Comparison of ENCODE assay signal across 8 cellular contexts in the genomic region with DNA sequence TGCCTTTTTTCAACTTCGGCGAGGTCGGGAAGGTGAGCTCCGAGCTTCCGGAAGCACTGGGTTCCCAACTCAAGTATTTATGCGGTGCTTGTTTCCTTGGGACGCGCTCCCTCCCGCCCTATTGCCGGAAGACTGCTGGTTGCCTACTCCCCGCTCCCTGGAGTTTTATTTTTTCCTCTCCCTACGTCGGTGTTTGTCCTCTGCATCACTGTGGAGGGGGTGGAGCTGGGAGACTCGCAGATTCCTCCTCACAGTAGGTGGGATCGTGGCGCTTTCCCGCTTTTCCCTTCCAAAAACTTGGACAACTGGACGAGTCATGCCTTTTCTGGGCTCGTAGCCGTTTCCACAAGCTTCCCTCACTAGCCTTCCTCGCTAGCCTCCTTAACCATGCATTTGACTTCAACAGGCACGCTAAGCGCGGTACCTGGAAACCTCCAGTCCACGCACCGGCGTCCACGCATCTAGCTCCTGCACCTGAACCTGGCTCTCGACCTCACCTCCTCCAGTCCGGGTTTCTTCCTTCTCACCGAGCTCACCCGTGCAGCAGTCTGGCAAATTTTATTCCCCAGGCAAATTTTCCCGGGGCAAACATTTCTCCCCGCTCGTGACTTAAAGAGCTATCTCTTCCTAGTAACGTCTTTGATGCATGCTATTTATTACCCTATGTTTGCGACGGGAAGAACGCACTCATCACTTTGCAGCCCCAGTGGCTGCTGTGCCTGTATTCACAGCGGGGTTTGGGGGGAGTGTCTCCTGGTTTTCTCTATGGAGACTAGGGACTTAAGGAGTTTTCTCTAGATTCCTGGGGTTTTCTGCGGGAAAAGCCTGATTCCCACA. TPM values are rescaled to one million over a fixed set of nuclear protein-coding genes. Genes with fewer than 3 reads are reported as not detected.
DNase-seq lines count a peak whose midpoint lies in the region; ATAC-seq lines count a peak whose summit lies in the region.

TSS of gene AVPR1A (minus strand) at position 141 of the 837 bp plus-strand sequence. CDS start 365 bp downstream, outside the sequence.

- H2AK5ac ChIP-seq in trophoblast cell (ENCODE audit: low read length) = no peak within 1 kb of the TSS

- intact Hi-C loops in Right ventricle myocardium inferior (cut with DNase I) = no loop called here

- no peak within 1 kb of the TSS for H2BK12ac ChIP-seq in trophoblast cell (ENCODE audit: low read length)

- H3K4ac ChIP-seq in trophoblast cell (ENCODE audit: low read depth, low read length) = no peak within 1 kb of the TSS

- H3K79me1 ChIP-seq in trophoblast cell (ENCODE audit: low read length) = no peaks in the 10 kb centered on the region

- H4K91ac ChIP-seq in trophoblast cell (ENCODE audit: low read depth, low read length) = no peak within 1 kb of the TSS

- H4K8ac ChIP-seq in trophoblast cell (ENCODE audit: low read depth, low read length) = no peak within 1 kb of the TSS

- H2BK120ac ChIP-seq in trophoblast cell (ENCODE audit: insufficient read depth, low read length, poor library complexity) = no peak within 1 kb of the TSS

- no peak within 1 kb of the TSS for H3K9ac ChIP-seq in trophoblast cell (ENCODE audit: low read length)

- ATAC-seq in T-helper 17 cell (no peak), Right ventricle myocardium inferior (peak; percentile 63), GM19328 (IDR thresholded peaks at IDR 0.05; ENCODE audit: unreplicated experiment) (no peak)

- H3K27me3 ChIP-seq in trophoblast cell (ENCODE audit: insufficient read depth, low read length) = peaks cover 21% of the 10 kb centered on the region

- DNase-seq in NCI-H2107 treated with DMSO at 0.1 percent for 48 hours (lab: John Stamatoyannopoulos, UW; ENCODE audit: unreplicated experiment) (peak; percentile 24), NCI-H2107 (lab: John Stamatoyannopoulos, UW) (no peak), T-helper 17 cell (no peak), Right ventricle myocardium inferior (ENCODE audit: missing footprints) (no peak), trophoblast cell (peak in 1 of 2 donors; percentile 23), NCI-H226 (no peak), germinal center (ENCODE audit: low spot score) (no peak)

- no peak within 1 kb of the TSS for H2BK5ac ChIP-seq in trophoblast cell (ENCODE audit: low read depth, low read length, poor library complexity)

- no peak within 1 kb of the TSS for H4K12ac ChIP-seq in trophoblast cell (ENCODE audit: low read depth, low read length)

- H3K4me3 ChIP-seq in trophoblast cell (ENCODE audit: low read depth, low read length) = peak within 1 kb of the TSS; percentile 62

- no CpG with 5 or more reads among the region's 41 CpGs for WGBS in trophoblast cell (ENCODE audit: extremely low coverage, insufficient coverage, insufficient read length)

- no peaks in the 10 kb centered on the region for H3K9me3 ChIP-seq in T-helper 17 cell (ENCODE audit: control insufficient read depth, low read length, poor library complexity, severe bottlenecking)
- peaks cover 11% of the 10 kb centered on the region for H3K9me3 ChIP-seq in trophoblast cell (ENCODE audit: insufficient read depth, low read depth, low read length)

- H3K36me3 Mint-ChIP-seq in T-helper 17 cell (ENCODE audit: low read depth) = no peaks in the 10 kb centered on the region

- no peak within 1 kb of the TSS for H3K27ac ChIP-seq in trophoblast cell (ENCODE audit: low read depth, low read length)

- H3K14ac ChIP-seq in trophoblast cell (ENCODE audit: low read length) = no peak within 1 kb of the TSS

- peaks cover 9% of the 10 kb centered on the region for H3K4me1 Mint-ChIP-seq in T-helper 17 cell

- no peak within 1 kb of the TSS for H3K27ac Mint-ChIP-seq in T-helper 17 cell

- peaks cover 13 to 20% of the 10 kb centered on the region in 2 experiments for H3K4me1 ChIP-seq in trophoblast cell (ENCODE audit: control insufficient read depth in 1 of 2, insufficient read depth in 2 of 2, low read length in 2 of 2)

- H3K36me3 ChIP-seq in trophoblast cell (ENCODE audit: control insufficient read depth in 1 of 2, insufficient read depth in 2 of 2, low read length in 2 of 2) = no peaks in the 10 kb centered on the region

- H3K4me3 Mint-ChIP-seq in T-helper 17 cell = peak within 1 kb of the TSS; percentile 51

- H3K4me2 ChIP-seq in trophoblast cell (ENCODE audit: low read length) = peak within 1 kb of the TSS; percentile 71

- H3K27me3 Mint-ChIP-seq in T-helper 17 cell = peaks cover 60% of the 10 kb centered on the region

- no peak within 1 kb of the TSS for H3K23ac ChIP-seq in trophoblast cell (ENCODE audit: low read length)

- no peaks in the 10 kb centered on the region for H3K79me2 ChIP-seq in trophoblast cell (ENCODE audit: control insufficient read depth, insufficient read depth, low read length, poor library complexity)

- H2AFZ ChIP-seq in trophoblast cell (ENCODE audit: insufficient read depth, low read length, poor library complexity) = peak within 1 kb of the TSS; percentile 35

- no peak within 1 kb of the TSS for H3K18ac ChIP-seq in trophoblast cell (ENCODE audit: low read length)

RNA-seq across cellular contexts. Expression of gene AVPR1A, which starts in this region (rescaled TPM):
- total RNA-seq in T-helper 17 cell = 1 to 10 TPM in 1 of 2 donors, under 1 TPM in 1; 0.07 to 5.5 TPM
- 2.1 TPM for total RNA-seq in Right ventricle myocardium inferior
- polyA plus RNA-seq in trophoblast cell (2013) = 0.58 and 0.67 TPM in 2 replicates
